In genomic region chr2:211329882-211330281, GRCh38 we compare ENCODE assay signal across 22 cellular contexts.
"Had no signal": no experiment of that assay in that cellular context is flagged by ENCODE, and none has a peak within 500 bp of the region (broad histone marks: within the 10 kb centered on the region; RNA-seq: fewer than 3 reads in every experiment).

No MANE protein-coding gene starts in this region.

- H3K27ac Mint-ChIP-seq: activated CD4-positive, alpha-beta T cell treated with anti-CD3 and anti-CD28 coated beads, Interleukin-2, amount 10 ng/mL, durations not matched to agents 7 days and 5 days; activated CD8-positive, alpha-beta T cell treated with anti-CD3 and anti-CD28 coated beads for 36 hours; activated naive CD8-positive, alpha-beta T cell; activated T-helper 17 cell treated with anti-CD3 and anti-CD28 coated beads, Interleukin-2, amount 50 U/mL, for 72 hours had no signal

- H3K9me3 Mint-ChIP-seq: activated CD4-positive, alpha-beta T cell treated with anti-CD3 and anti-CD28 coated beads, Interleukin-2, amount 10 ng/mL, durations not matched to agents 7 days and 5 days; activated CD8-positive, alpha-beta T cell treated with anti-CD3 and anti-CD28 coated beads for 36 hours; activated T-helper 17 cell treated with anti-CD3 and anti-CD28 coated beads, Interleukin-2, amount 50 U/mL, for 72 hours had no signal

- DNase-seq: activated CD4-positive, alpha-beta T cell treated with anti-CD3 and anti-CD28 coated beads for 1 hour; activated CD4-positive, alpha-beta T cell treated with anti-CD3 and anti-CD28 coated beads for 4 hours; activated CD4-positive, alpha-beta T cell treated with anti-CD3 and anti-CD28 coated beads, Interleukin-2, amount 10 ng/mL, durations not matched to agents 7 days and 5 days; activated CD4-positive, alpha-beta T cell treated with anti-CD3 and anti-CD28 coated beads, Interleukin-2, amount 50 U/mL, for 4 hours; activated CD4-positive, CD25-positive, alpha-beta regulatory T cell; activated CD8-positive, alpha-beta memory T cell treated with anti-CD3 and anti-CD28 coated beads for 24 hours; activated CD8-positive, alpha-beta T cell treated with anti-CD3 and anti-CD28 coated beads for 36 hours; activated effector memory CD4-positive, alpha-beta T cell treated with Interleukin-2 at 50 U/mL for 16 hours; activated gamma-delta T cell treated with Interleukin-2 at 50 U/mL for 16 hours; activated naive CD4-positive, alpha-beta T cell treated with anti-CD3 and anti-CD28 coated beads, Interleukin-2, amount 50 U/mL, for 16 hours; activated naive CD4-positive, alpha-beta T cell treated with Interleukin-2 at 50 U/mL for 16 hours; activated T-cell treated with anti-CD3 and anti-CD28 coated beads, Interleukin-2, amount 50 U/mL, for 4 hours; amniotic stem cell; anterior cingulate cortex; brain microvascular endothelial cell; cortex of kidney; effector CD8-positive, alpha-beta T cell; esophagus squamous epithelium; T-helper 2 cell had no signal

- H3K36me3 Mint-ChIP-seq: activated naive CD8-positive, alpha-beta T cell had no signal

- H3K4me1 ChIP-seq: esophagus squamous epithelium had no signal

- H3K4me3 Mint-ChIP-seq: activated CD4-positive, alpha-beta T cell treated with anti-CD3 and anti-CD28 coated beads, Interleukin-2, amount 10 ng/mL, durations not matched to agents 7 days and 5 days; activated CD8-positive, alpha-beta T cell treated with anti-CD3 and anti-CD28 coated beads for 36 hours; activated naive CD8-positive, alpha-beta T cell; activated T-cell treated with anti-CD3 and anti-CD28 coated beads, Interleukin-2, amount 50 U/mL, for 4 hours; activated T-helper 17 cell treated with anti-CD3 and anti-CD28 coated beads, Interleukin-2, amount 50 U/mL, for 72 hours; central memory CD8-positive, alpha-beta T cell had no signal

- H3K4me3 ChIP-seq: esophagus squamous epithelium had no signal

- H3K9me3 ChIP-seq: esophagus squamous epithelium had no signal

- H3K4me1 Mint-ChIP-seq: activated CD4-positive, alpha-beta T cell treated with anti-CD3 and anti-CD28 coated beads, Interleukin-2, amount 10 ng/mL, durations not matched to agents 7 days and 5 days; activated T-helper 17 cell treated with anti-CD3 and anti-CD28 coated beads, Interleukin-2, amount 50 U/mL, for 72 hours; central memory CD8-positive, alpha-beta T cell had no signal

- H3K27ac ChIP-seq: brain microvascular endothelial cell, esophagus squamous epithelium had no signal

- H3K27me3 Mint-ChIP-seq: activated CD4-positive, alpha-beta T cell treated with anti-CD3 and anti-CD28 coated beads, Interleukin-2, amount 10 ng/mL, durations not matched to agents 7 days and 5 days; activated CD8-positive, alpha-beta T cell treated with anti-CD3 and anti-CD28 coated beads for 36 hours; activated naive CD8-positive, alpha-beta T cell; activated T-helper 17 cell treated with anti-CD3 and anti-CD28 coated beads, Interleukin-2, amount 50 U/mL, for 72 hours; central memory CD8-positive, alpha-beta T cell had no signal

- H3K27me3 ChIP-seq: brain microvascular endothelial cell, esophagus squamous epithelium had no signal

- H3K36me3 ChIP-seq: brain microvascular endothelial cell, esophagus squamous epithelium had no signal

- ATAC-seq: activated CD8-positive, alpha-beta T cell treated with anti-CD3 and anti-CD28 coated beads for 36 hours; activated T-cell treated with anti-CD3 and anti-CD28 coated beads, Interleukin-2, amount 50 U/mL, for 4 hours; activated T-helper 17 cell treated with anti-CD3 and anti-CD28 coated beads, Interleukin-2, amount 50 U/mL, for 72 hours had no signal
